ENCODE assay signal across 1 cellular context in genomic region chr2:8500124-8501054, GRCh38.
TF ChIP-seq lines count a peak whose summit lies in the region.

No MANE protein-coding gene starts in this region.

TF ChIP-seq in HepG2, 621 proteins besides CTCF, POLR2A, EP300 and RAD21 (continued from another document and continues in another):
- TF ChIP-seq ARID4A (CRISPR knock-in tag; IDR thresholded peaks at IDR 0.05; ENCODE audit: borderline replicate concordance) (no peak; the same call in 1 of the 2 replicates), ZNF562 (CRISPR knock-in tag; IDR thresholded peaks at IDR 0.05; ENCODE audit: borderline replicate concordance) (no peak), FOXK1 (CRISPR knock-in tag; IDR thresholded peaks at IDR 0.05; ENCODE audit: borderline replicate concordance, low read depth) (peak; percentile 57; the same call in 1 of the 2 replicates), ZNF205 (CRISPR knock-in tag; IDR thresholded peaks at IDR 0.05) (peak; percentile 75), TFE3 (CRISPR knock-in tag; IDR thresholded peaks at IDR 0.05) (peak; percentile 25; the same call in 1 of the 2 replicates), ARID2 (CRISPR knock-in tag; IDR thresholded peaks at IDR 0.05; ENCODE audit: borderline replicate concordance) (no peak), PBX2 (CRISPR knock-in tag; IDR thresholded peaks at IDR 0.05) (no peak), RCOR2 (CRISPR knock-in tag; IDR thresholded peaks at IDR 0.05) (0 out of 2 replicates have a peak, but pooled peaks have one; percentile 41), ZNF292 (CRISPR knock-in tag; IDR thresholded peaks at IDR 0.05; ENCODE audit: borderline replicate concordance, low read depth) (no peak), MTF1 (CRISPR knock-in tag; IDR thresholded peaks at IDR 0.05) (no peak), ZNF773 (CRISPR knock-in tag; IDR thresholded peaks at IDR 0.05; ENCODE audit: borderline replicate concordance) (no peak), ZFP90 (CRISPR knock-in tag; IDR thresholded peaks at IDR 0.05; ENCODE audit: borderline replicate concordance) (no peak), ZNF646 (CRISPR knock-in tag; IDR thresholded peaks at IDR 0.05) (no peak), ZNF724P (CRISPR knock-in tag; IDR thresholded peaks at IDR 0.05; ENCODE audit: borderline replicate concordance) (no peak), ATF4 (CRISPR knock-in tag; IDR thresholded peaks at IDR 0.05) (no peak), POGK (CRISPR knock-in tag; conservative IDR thresholded peaks at IDR 0.05) (no peak), NBN (conservative IDR thresholded peaks at IDR 0.05) (no peak), TARDBP (CRISPR knock-in tag; IDR thresholded peaks at IDR 0.05) (peak; percentile 57; the same call in 1 of the 2 replicates), ZNF609 (CRISPR knock-in tag; IDR thresholded peaks at IDR 0.05; ENCODE audit: borderline replicate concordance) (peak; percentile 87), MAFG (CRISPR knock-in tag; IDR thresholded peaks at IDR 0.05) (no peak), GABPB1 (CRISPR knock-in tag; IDR thresholded peaks at IDR 0.05) (no peak), ZC3H4 (CRISPR knock-in tag; IDR thresholded peaks at IDR 0.05; ENCODE audit: borderline replicate concordance) (no peak)
